1 cellular context compared by ENCODE assay signal in genomic region chr3:190513409-190514162, GRCh38.
TF ChIP-seq lines count a peak whose summit lies in the region.

IL1RAP (plus strand) TSS chr3:190514085; CDS start chr3:190564290, 50,205 bp downstream.

TF ChIP-seq in HepG2, 621 proteins besides CTCF, POLR2A, EP300 and RAD21 (continued from another document and continues in another):
- no peak for TF ChIP-seq AKNA (CRISPR knock-in tag; IDR thresholded peaks at IDR 0.05; ENCODE audit: borderline replicate concordance)
- no peak for TF ChIP-seq ZNF207 (IDR thresholded peaks at IDR 0.05; ENCODE audit: borderline replicate concordance)
- TF ChIP-seq SOX5 (CRISPR knock-in tag; IDR thresholded peaks at IDR 0.05; ENCODE audit: borderline replicate concordance): peak; percentile 60; the same call in 1 of the 2 replicates
- TF ChIP-seq ZBTB2 (CRISPR knock-in tag; IDR thresholded peaks at IDR 0.05; ENCODE audit: low read depth): peak; percentile 39; the same call in 1 of the 2 replicates
- TF ChIP-seq BRF2 (CRISPR knock-in tag; IDR thresholded peaks at IDR 0.05): no peak
- no peak for TF ChIP-seq GPN1 (CRISPR knock-in tag; IDR thresholded peaks at IDR 0.05; ENCODE audit: borderline replicate concordance)
- TF ChIP-seq PHB2 (IDR thresholded peaks at IDR 0.05; ENCODE audit: partially characterized antibody): no peak
- no peak for TF ChIP-seq KLF9 (CRISPR knock-in tag; IDR thresholded peaks at IDR 0.05; ENCODE audit: low read depth)
- TF ChIP-seq TOPORS (CRISPR knock-in tag; IDR thresholded peaks at IDR 0.05): no peak
- TF ChIP-seq ZBTB14 (CRISPR knock-in tag; IDR thresholded peaks at IDR 0.05): no peak
- peak; percentile 89; the same call in 1 of the 2 replicates for TF ChIP-seq ZBTB38 (CRISPR knock-in tag; IDR thresholded peaks at IDR 0.05)
- TF ChIP-seq HNF1B (CRISPR knock-in tag; IDR thresholded peaks at IDR 0.05): peak; percentile 46; the same call in 1 of the 2 replicates
- peak; percentile 78; the same call in 1 of the 2 replicates for TF ChIP-seq KDM1A (CRISPR knock-in tag; IDR thresholded peaks at IDR 0.05)
- TF ChIP-seq ZNF660 (CRISPR knock-in tag; IDR thresholded peaks at IDR 0.05; ENCODE audit: borderline replicate concordance, low read depth): no peak
- no peak; the same call in 1 of the 2 replicates for TF ChIP-seq ZNF510 (CRISPR knock-in tag; IDR thresholded peaks at IDR 0.05; ENCODE audit: low read depth)
- TF ChIP-seq SP5 (CRISPR knock-in tag; IDR thresholded peaks at IDR 0.05; ENCODE audit: borderline replicate concordance, low read depth): peak; percentile 50; the same call in 1 of the 2 replicates
- TF ChIP-seq E2F1 (CRISPR knock-in tag; IDR thresholded peaks at IDR 0.05): 0 out of 2 replicates have a peak, but pooled peaks have one; percentile 39
- TF ChIP-seq DDIT3 (CRISPR knock-in tag; IDR thresholded peaks at IDR 0.05): no peak
- no peak for TF ChIP-seq TEAD2 (CRISPR knock-in tag; IDR thresholded peaks at IDR 0.05)
- 0 out of 2 replicates have a peak, but pooled peaks have one; percentile 60 for TF ChIP-seq ZNF430 (CRISPR knock-in tag; IDR thresholded peaks at IDR 0.05)
- TF ChIP-seq ZNF501 (CRISPR knock-in tag; IDR thresholded peaks at IDR 0.05): peak; percentile 48; the same call in 1 of the 2 replicates
- TF ChIP-seq XRCC5 (optimal IDR thresholded peaks at IDR 0.05; ENCODE audit: low read length): peak; percentile 98
- TF ChIP-seq ZNF44 (CRISPR knock-in tag; IDR thresholded peaks at IDR 0.05): no peak
- TF ChIP-seq SSRP1 (CRISPR knock-in tag; IDR thresholded peaks at IDR 0.05): peak; percentile 60; the same call in 1 of the 2 replicates
- no peak for TF ChIP-seq HHEX (CRISPR knock-in tag; IDR thresholded peaks at IDR 0.05)
- TF ChIP-seq MEIS2 (CRISPR knock-in tag; IDR thresholded peaks at IDR 0.05): peak; percentile 75; the same call in 1 of the 2 replicates
- no peak for TF ChIP-seq ZBTB37 (CRISPR knock-in tag; IDR thresholded peaks at IDR 0.05)
- no peak for TF ChIP-seq ZNF496 (CRISPR knock-in tag; IDR thresholded peaks at IDR 0.05; ENCODE audit: insufficient replicate concordance)
- TF ChIP-seq ZNF121 (CRISPR knock-in tag; IDR thresholded peaks at IDR 0.05): peak; percentile 100
- no peak for TF ChIP-seq ZNF382 (CRISPR knock-in tag; IDR thresholded peaks at IDR 0.05; ENCODE audit: borderline replicate concordance)
- peak; percentile 76 for TF ChIP-seq PHF21A (CRISPR knock-in tag; IDR thresholded peaks at IDR 0.05)
- no peak for TF ChIP-seq U2AF1 (optimal IDR thresholded peaks at IDR 0.05; ENCODE audit: low read depth, low read length)
- TF ChIP-seq MAFK (conservative IDR thresholded peaks at IDR 0.05 in 1 of 2, IDR thresholded peaks at IDR 0.05 in 1 of 2; ENCODE audit: low read length in 2 of 2): no peak
- no peak for TF ChIP-seq NR2F2 (IDR thresholded peaks at IDR 0.05; ENCODE audit: borderline replicate concordance, low read depth)
- TF ChIP-seq ZNF7 (CRISPR knock-in tag; IDR thresholded peaks at IDR 0.05): peak; percentile 75
- peak; percentile 69 for TF ChIP-seq NCOA2 (CRISPR knock-in tag; IDR thresholded peaks at IDR 0.05)
- TF ChIP-seq SNAPC2 (CRISPR knock-in tag; IDR thresholded peaks at IDR 0.05): no peak
- TF ChIP-seq SNRNP70 (IDR thresholded peaks at IDR 0.05; ENCODE audit: low read depth, low read length): no peak
- peak; percentile 66; the same call in 1 of the 2 replicates for TF ChIP-seq FOXP4 (CRISPR knock-in tag; IDR thresholded peaks at IDR 0.05)
- peak; percentile 81 for TF ChIP-seq ZNF629 (CRISPR knock-in tag; conservative IDR thresholded peaks at IDR 0.05)
- peak; percentile 43; the same call in 1 of the 2 replicates for TF ChIP-seq TMF1 (CRISPR knock-in tag; IDR thresholded peaks at IDR 0.05; ENCODE audit: low read depth)
- TF ChIP-seq PLSCR1 (CRISPR knock-in tag; IDR thresholded peaks at IDR 0.05; ENCODE audit: borderline replicate concordance): no peak
- TF ChIP-seq NR1H2 (CRISPR knock-in tag; IDR thresholded peaks at IDR 0.05; ENCODE audit: borderline replicate concordance, low read depth): no peak
- TF ChIP-seq ZNF3 (CRISPR knock-in tag; IDR thresholded peaks at IDR 0.05): peak; percentile 89
- peak; percentile 23 for TF ChIP-seq DBP (CRISPR knock-in tag; IDR thresholded peaks at IDR 0.05; ENCODE audit: not compliant biosample characterization)
- no peak for TF ChIP-seq BHLHE40 (IDR thresholded peaks at IDR 0.05; ENCODE audit: low read length)
- TF ChIP-seq ZNF781 (CRISPR knock-in tag; IDR thresholded peaks at IDR 0.05; ENCODE audit: borderline replicate concordance, not compliant biosample characterization): peak; percentile 76
- peak; percentile 73; the same call in 2 of the 3 replicates for TF ChIP-seq MXI1 (IDR thresholded peaks at IDR 0.05; ENCODE audit: borderline replicate concordance, low read depth, low read length)
- no peak for TF ChIP-seq SOX6 (IDR thresholded peaks at IDR 0.05)
- TF ChIP-seq SOX6 (CRISPR knock-in tag; IDR thresholded peaks at IDR 0.05): peak; percentile 83; the same call in 1 of the 2 replicates
